Comparison of ENCODE assay signal across 8 cellular contexts in the genomic region with DNA sequence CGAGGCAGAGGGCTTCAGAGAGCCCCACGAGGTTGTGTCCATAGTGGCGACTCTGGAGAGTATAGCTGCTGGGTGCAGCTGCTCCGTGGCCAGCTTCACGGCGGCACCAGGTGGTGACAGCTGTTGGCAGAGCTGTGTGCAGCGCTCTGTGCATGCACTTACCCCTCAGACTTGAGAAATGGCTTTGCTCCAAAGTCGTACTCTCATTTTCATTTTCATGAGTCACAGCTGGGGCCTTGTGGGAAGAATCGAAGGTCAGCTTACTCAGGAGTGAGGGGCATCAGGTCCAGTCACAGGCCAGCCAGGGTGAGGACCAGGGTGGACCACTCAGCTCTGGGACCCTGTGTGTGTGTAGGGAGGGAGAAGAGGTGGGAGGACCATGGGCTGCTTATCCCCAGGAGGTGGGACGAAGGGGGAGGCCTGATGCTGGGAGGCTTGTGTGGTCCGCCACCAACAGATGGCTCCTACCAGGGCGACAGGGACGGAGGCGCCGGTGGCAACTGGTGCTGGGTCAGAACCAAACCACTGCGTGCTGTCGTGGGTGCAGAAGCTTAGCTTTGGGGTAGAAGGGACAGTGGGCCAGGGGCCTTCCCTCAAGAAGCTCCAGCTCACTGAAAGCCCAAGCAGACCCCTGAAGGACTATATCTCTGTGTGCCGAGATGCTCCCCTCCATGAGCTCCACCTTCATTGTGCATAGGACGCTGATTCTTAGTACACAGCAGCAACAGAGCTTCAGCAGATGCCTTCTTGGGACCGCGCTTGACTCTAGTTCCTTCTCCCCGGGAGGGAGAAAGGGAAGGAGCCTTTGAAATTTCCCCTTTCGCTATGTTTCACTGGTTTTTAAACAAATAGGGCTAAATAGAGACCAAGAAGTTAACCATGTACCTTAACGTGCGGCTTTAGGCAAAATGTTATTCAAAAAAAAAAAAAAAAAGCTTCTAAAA.
A peak's percentile ranks its signal among the peaks of the same experiment; 100 is the strongest.
DNase-seq lines count a peak whose midpoint lies in the region; ATAC-seq and TF ChIP-seq lines count a peak whose summit lies in the region.

No MANE protein-coding gene starts in this region.

- peaks cover 30% of the 10 kb centered on the region for H3K36me3 Mint-ChIP-seq in activated CD4-positive, alpha-beta T cell treated with anti-CD3 and anti-CD28 coated beads, Interleukin-2, amount 10 ng/mL, durations not matched to agents 24 days and 14 days (ENCODE audit: low read depth)

- DNase-seq in activated CD4-positive, alpha-beta T cell treated with anti-CD3 and anti-CD28 coated beads, Interleukin-2, amount 10 ng/mL, durations not matched to agents 24 days and 14 days = no peak
- no peak for DNase-seq in activated CD4-positive, alpha-beta T cell treated with anti-CD3 and anti-CD28 coated beads, Interleukin-2, amount 50 U/mL, for 1 hour
- DNase-seq in H4 (ENCODE audit: low spot score) (peak; percentile 54), NAMALWA (ENCODE audit: low spot score) (peak; percentile 81), fibroblast of pulmonary artery (ENCODE audit: low read depth) (peak; percentile 49), testis (no peak), NCI-H2029 treated with DMSO at 0.1 percent for 48 hours (lab: John Stamatoyannopoulos, UW) (no peak)
- peak; percentile 31 to 38 for DNase-seq in stimulated activated naive CD8-positive, alpha-beta T cell treated with anti-CD3 and anti-CD28 coated beads, Interleukin-15, amount 100 ng/mL, for 72 hours

- TF ChIP-seq CTCF in fibroblast of pulmonary artery (IDR thresholded peaks at IDR 0.05; ENCODE audit: low read length, missing control alignments) (no peak), testis (IDR thresholded peaks at IDR 0.05) (no peak)

- intact Hi-C loops in activated CD4-positive, alpha-beta T cell treated with anti-CD3 and anti-CD28 coated beads, Interleukin-2, amount 10 ng/mL, durations not matched to agents 24 days and 14 days (cut with micrococcal nuclease) = no loop called here
- intact Hi-C loops in testis (cut with DNase I; ENCODE audit: low total_unique reads) = no loop called here

- no peaks in the 10 kb centered on the region for H3K9me3 ChIP-seq in testis

- H3K27ac ChIP-seq in testis = no peak overlapping the region

- H3K4me1 Mint-ChIP-seq in activated CD4-positive, alpha-beta T cell treated with anti-CD3 and anti-CD28 coated beads, Interleukin-2, amount 10 ng/mL, durations not matched to agents 24 days and 14 days = peaks cover 47% of the 10 kb centered on the region
- no peaks in the 10 kb centered on the region for H3K4me1 Mint-ChIP-seq in stimulated activated naive CD8-positive, alpha-beta T cell treated with anti-CD3 and anti-CD28 coated beads, Interleukin-15, amount 100 ng/mL, for 72 hours

- no peaks in the 10 kb centered on the region for H3K4me1 ChIP-seq in testis

- no peaks in the 10 kb centered on the region for H3K9me3 Mint-ChIP-seq in activated CD4-positive, alpha-beta T cell treated with anti-CD3 and anti-CD28 coated beads, Interleukin-2, amount 10 ng/mL, durations not matched to agents 24 days and 14 days
- H3K9me3 Mint-ChIP-seq in stimulated activated naive CD8-positive, alpha-beta T cell treated with anti-CD3 and anti-CD28 coated beads, Interleukin-15, amount 100 ng/mL, for 72 hours = no peaks in the 10 kb centered on the region

- no peaks in the 10 kb centered on the region for H3K27me3 ChIP-seq in testis

- 67 to 78% methylated on average over 17 to 25 of the region's 25 CpGs for WGBS in testis, 2 donors

- H3K27ac Mint-ChIP-seq in activated CD4-positive, alpha-beta T cell treated with anti-CD3 and anti-CD28 coated beads, Interleukin-2, amount 10 ng/mL, durations not matched to agents 24 days and 14 days = peak overlapping the region; percentile 91
- peak overlapping the region; percentile 89 to 90 for H3K27ac Mint-ChIP-seq in stimulated activated naive CD8-positive, alpha-beta T cell treated with anti-CD3 and anti-CD28 coated beads, Interleukin-15, amount 100 ng/mL, for 72 hours

- H3K4me3 ChIP-seq in fibroblast of pulmonary artery (replicated peaks; ENCODE audit: low read depth, low read length) (no peak overlapping the region), testis (no peak overlapping the region)

- TF ChIP-seq POLR2A in testis (IDR thresholded peaks at IDR 0.05) = no peak

- peak; percentile 74 for ATAC-seq in stimulated activated naive CD8-positive, alpha-beta T cell treated with anti-CD3 and anti-CD28 coated beads, Interleukin-15, amount 100 ng/mL, for 72 hours

- H3K4me3 Mint-ChIP-seq in activated CD4-positive, alpha-beta T cell treated with anti-CD3 and anti-CD28 coated beads, Interleukin-2, amount 10 ng/mL, durations not matched to agents 24 days and 14 days = peak overlapping the region; percentile 29
- peak overlapping the region; percentile 64 to 69 for H3K4me3 Mint-ChIP-seq in stimulated activated naive CD8-positive, alpha-beta T cell treated with anti-CD3 and anti-CD28 coated beads, Interleukin-15, amount 100 ng/mL, for 72 hours

- H3K36me3 ChIP-seq in testis (ENCODE audit: low read depth, missing control alignments) = no peaks in the 10 kb centered on the region

- H3K27me3 Mint-ChIP-seq in activated CD4-positive, alpha-beta T cell treated with anti-CD3 and anti-CD28 coated beads, Interleukin-2, amount 10 ng/mL, durations not matched to agents 24 days and 14 days = no peaks in the 10 kb centered on the region
- no peaks in the 10 kb centered on the region for H3K27me3 Mint-ChIP-seq in stimulated activated naive CD8-positive, alpha-beta T cell treated with anti-CD3 and anti-CD28 coated beads, Interleukin-15, amount 100 ng/mL, for 72 hours

Comparison
In these comparisons a context has a peak if more than half of its experiments do, and no peak if none do; other contexts are left out.
1. DNase-seq: peak in H4 (single experiment), NAMALWA (single experiment), fibroblast of pulmonary artery (single experiment) and stimulated activated naive CD8-positive, alpha-beta T cell treated with anti-CD3 and anti-CD28 coated beads, Interleukin-15, amount 100 ng/mL, for 72 hours (2 of 2); none in activated CD4-positive, alpha-beta T cell treated with anti-CD3 and anti-CD28 coated beads, Interleukin-2, amount 10 ng/mL, durations not matched to agents 24 days and 14 days (single experiment), activated CD4-positive, alpha-beta T cell treated with anti-CD3 and anti-CD28 coated beads, Interleukin-2, amount 50 U/mL, for 1 hour (single experiment), testis (single experiment) and NCI-H2029 treated with DMSO at 0.1 percent for 48 hours (single experiment).